Comparison of ENCODE assay signal across 18 cellular contexts in the genomic region with DNA sequence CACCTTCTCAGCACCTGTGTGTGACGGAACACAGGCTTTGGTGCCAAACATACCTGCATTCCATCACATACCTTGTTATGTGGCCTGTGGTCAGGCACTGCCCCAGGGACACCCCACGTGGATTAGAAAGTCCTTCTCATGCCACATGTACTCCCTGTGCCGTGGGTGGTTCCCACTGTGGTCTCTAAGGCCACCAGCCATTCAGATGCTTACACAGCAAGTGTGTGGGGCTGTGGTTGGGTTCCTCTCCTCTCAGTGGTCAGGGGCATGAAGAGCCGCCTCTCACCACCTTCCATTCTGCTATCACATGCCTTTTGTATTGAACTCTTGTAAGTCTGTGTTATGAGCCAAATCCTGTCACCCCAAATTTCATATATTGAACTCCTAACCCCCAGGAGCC.
"Had no signal": no experiment of that assay in that cellular context is flagged by ENCODE, and none has a peak within 500 bp of the region (broad histone marks: within the 10 kb centered on the region; RNA-seq: fewer than 3 reads in every experiment).

No MANE protein-coding gene starts in this region.

- H3K36me3 ChIP-seq: MG63, Peyer's patch, SJSA1 had no signal

- DNase-seq: Karpas-422, KG1, MG63, NCI-H1092 treated with DMSO at 0.1 percent for 48 hours, NCI-H1436, NCI-H187, NCI-H2029, NCI-H2081 treated with DMSO at 0.1 percent for 48 hours, NCI-H2227 treated with DMSO at 0.1 percent for 48 hours, NCI-H524, NCI-H526 treated with DMSO at 0.1 percent for 48 hours, NCI-H748 treated with DMSO at 0.1 percent for 48 hours, PC-9, Peyer's patch, Right ventricle myocardium superior, SIG-M5 had no signal

- H3K4me2 ChIP-seq: PC-9 had no signal

- H2AFZ ChIP-seq: PC-9 had no signal

- H3K27ac ChIP-seq: PC-9, SJSA1, SK-N-MC had no signal

- H3K4me1 ChIP-seq: Peyer's patch had no signal

- H3K4me3 ChIP-seq: MG63, PC-9, Peyer's patch, SJSA1, SK-N-MC had no signal

- H3K9me3 ChIP-seq: MG63, Peyer's patch, SJSA1 had no signal

- H3K27me3 ChIP-seq: MG63, Peyer's patch, SJSA1 had no signal
